8 cellular contexts compared by ENCODE assay signal in genomic region chr1:65059930-65060538, GRCh38.
DNase-seq lines count a peak whose midpoint lies in the region; ATAC-seq and TF ChIP-seq lines count a peak whose summit lies in the region.

No MANE protein-coding gene starts in this region.

- no peak overlapping the region for H3K27ac ChIP-seq in neural cell (ENCODE audit: low read length)

- H3K27me3 ChIP-seq in neural cell (ENCODE audit: insufficient read depth, low read depth, low read length) = no peaks in the 10 kb centered on the region

- no peak overlapping the region for H3K4me3 Mint-ChIP-seq in endothelial cell (ENCODE audit: unreplicated experiment)

- H3K36me3 Mint-ChIP-seq in endothelial cell (ENCODE audit: low read depth, unreplicated experiment) = peaks cover 3% of the 10 kb centered on the region

- DNase-seq in activated CD4-positive, CD25-positive, alpha-beta regulatory T cell treated with anti-CD3 and anti-CD28 coated beads, Interleukin-2, amount 50 U/mL, for 72 hours = no peak
- peak; percentile 37 for DNase-seq in NCI-H748 (lab: John Stamatoyannopoulos, UW; ENCODE audit: unreplicated experiment)
- no peak for DNase-seq in endothelial cell (ENCODE audit: low spot score)

- H2AFZ ChIP-seq in neural cell (ENCODE audit: low read depth, low read length) = no peak overlapping the region

- H4K20me1 ChIP-seq in neural cell (ENCODE audit: insufficient read depth) = peaks cover 5% of the 10 kb centered on the region

- H3F3A ChIP-seq in neural cell (ENCODE audit: insufficient read depth, low read length, poor library complexity, severe bottlenecking) = peaks cover 3% of the 10 kb centered on the region

- H3K36me3 ChIP-seq in neural cell (ENCODE audit: insufficient read depth, low read length) = peaks cover 18% of the 10 kb centered on the region

- peak; percentile 13 to 30 for ATAC-seq in activated CD4-positive, CD25-positive, alpha-beta regulatory T cell treated with anti-CD3 and anti-CD28 coated beads, Interleukin-2, amount 50 U/mL, for 24 hours
- ATAC-seq in HG02970 (IDR thresholded peaks at IDR 0.05; ENCODE audit: low FRiP score, unreplicated experiment) (no peak), HG03354 (IDR thresholded peaks at IDR 0.05; ENCODE audit: poor library complexity, severe bottlenecking, unreplicated experiment) (no peak), HG03280 (IDR thresholded peaks at IDR 0.05; ENCODE audit: unreplicated experiment) (no peak)

- peaks cover 46% of the 10 kb centered on the region for H3K79me2 ChIP-seq in neural cell (replicated peaks; ENCODE audit: insufficient read depth, low read length)

- H3K9me2 ChIP-seq in neural cell (ENCODE audit: insufficient read depth, low read length) = no peaks in the 10 kb centered on the region

- H3K27me3 Mint-ChIP-seq in endothelial cell (ENCODE audit: unreplicated experiment) = peaks cover 1% of the 10 kb centered on the region

- H3K27ac Mint-ChIP-seq in endothelial cell (ENCODE audit: unreplicated experiment) = no peak overlapping the region

- no peaks in the 10 kb centered on the region for H3K9me3 Mint-ChIP-seq in endothelial cell (ENCODE audit: unreplicated experiment)

- TF ChIP-seq RAD21 in neural cell (conservative IDR thresholded peaks at IDR 0.05) = peak; percentile 63

- TF ChIP-seq EP300 in neural cell (conservative IDR thresholded peaks at IDR 0.05; ENCODE audit: poor library complexity, severe bottlenecking) = no peak

- no peak overlapping the region for H3K9ac ChIP-seq in neural cell (ENCODE audit: low read length)

- H3K9me3 ChIP-seq in neural cell (ENCODE audit: low read length) = no peaks in the 10 kb centered on the region

- H3K4me1 Mint-ChIP-seq in endothelial cell (ENCODE audit: unreplicated experiment) = peaks cover 5% of the 10 kb centered on the region

- H3K4me3 ChIP-seq in neural cell (ENCODE audit: low read length) = no peak overlapping the region

- no peak overlapping the region for H3K4me2 ChIP-seq in neural cell (ENCODE audit: low read length)

- peak; percentile 70 for TF ChIP-seq CTCF in endothelial cell (IDR thresholded peaks at IDR 0.05; ENCODE audit: unreplicated experiment)
- TF ChIP-seq CTCF in neural cell (IDR thresholded peaks at IDR 0.05; ENCODE audit: poor library complexity, severe bottlenecking) = peak; percentile 64

TF ChIP-seq in neural cell, 6 proteins besides CTCF, POLR2A, EP300 and RAD21:
- no peak for TF ChIP-seq REST (IDR thresholded peaks at IDR 0.05; ENCODE audit: borderline replicate concordance)
- TF ChIP-seq POLR2AphosphoS5 (IDR thresholded peaks at IDR 0.05) = no peak
- TF ChIP-seq TAF1 (IDR thresholded peaks at IDR 0.05; ENCODE audit: low read depth) = no peak
- no peak for TF ChIP-seq EZH2 (IDR thresholded peaks at IDR 0.05; ENCODE audit: borderline replicate concordance, insufficient read depth, low read length, poor library complexity, severe bottlenecking)
- TF ChIP-seq MXI1 (conservative IDR thresholded peaks at IDR 0.05; ENCODE audit: poor library complexity, severe bottlenecking) = no peak
- peak; percentile 67 for TF ChIP-seq SMC3 (conservative IDR thresholded peaks at IDR 0.05; ENCODE audit: poor library complexity)

Comparison
In these comparisons a context has a peak if more than half of its experiments do, and no peak if none do; other contexts are left out.
1. ATAC-seq: peak in activated CD4-positive, CD25-positive, alpha-beta regulatory T cell treated with anti-CD3 and anti-CD28 coated beads, Interleukin-2, amount 50 U/mL, for 24 hours (2 of 2); none in HG02970 (single experiment), HG03354 (single experiment) and HG03280 (single experiment).